ENCODE assay signal across 17 cellular contexts in the genomic region with DNA sequence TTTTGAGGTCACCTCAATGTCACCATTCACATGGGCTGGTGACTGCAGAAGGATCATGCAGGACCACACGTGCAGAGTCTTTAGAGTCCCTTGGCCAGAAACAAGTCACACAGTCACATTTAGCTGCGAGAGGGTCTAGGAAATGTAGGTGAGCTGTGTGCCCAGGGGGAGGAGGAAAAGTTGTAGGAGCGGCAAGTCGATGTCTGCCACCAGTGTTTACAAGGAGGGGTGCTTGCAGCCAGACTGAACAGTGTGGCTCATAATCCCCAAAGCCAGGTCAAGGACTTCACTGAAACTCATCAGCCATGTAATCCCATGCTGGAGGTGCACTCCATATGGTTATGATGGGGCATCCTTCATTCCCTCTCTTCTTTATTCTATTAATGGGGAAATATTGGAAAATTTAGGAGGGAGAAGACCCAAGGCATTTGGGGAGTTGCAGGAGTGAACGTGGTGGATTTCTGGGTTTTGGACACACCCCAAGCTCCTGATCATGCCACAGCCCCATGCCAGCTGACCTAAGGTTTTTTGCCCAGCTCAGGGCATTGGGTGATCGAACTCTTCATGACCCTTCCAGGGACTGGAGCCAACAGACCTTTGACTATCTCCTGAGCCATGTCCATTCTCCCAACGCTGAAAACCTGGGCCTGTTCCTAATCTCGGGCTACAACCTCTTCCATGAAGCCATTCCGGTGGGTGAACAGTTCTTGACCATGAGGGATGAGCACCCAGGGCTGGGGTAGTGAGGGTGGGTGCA. TPM values are rescaled to one million over a fixed set of nuclear protein-coding genes. Genes with fewer than 3 reads are reported as not detected.
DNase-seq lines count a peak whose midpoint lies in the region; ATAC-seq, FAIRE-seq and TF ChIP-seq lines count a peak whose summit lies in the region.
"Had no signal": no experiment of that assay in that cellular context is flagged by ENCODE, and none has a peak within 500 bp of the region (broad histone marks: within the 10 kb centered on the region; RNA-seq: fewer than 3 reads in every experiment).

No MANE protein-coding gene starts in this region.

- no peaks in the 10 kb centered on the region for H3K27me3 Mint-ChIP-seq in neural crest cell (ENCODE audit: low read depth)

- intact Hi-C loops in Right ventricle myocardium inferior (cut with DNase I) = loop anchor here (10.0 kb wide), 1 partner anchor 208 kb away; the partner anchor contains the start of genes ALKBH2 and UNG

- no peak overlapping the region for H3K4me3 Mint-ChIP-seq in neural crest cell
- H3K4me3 Mint-ChIP-seq: CD14-positive monocyte; CD8-positive, alpha-beta T cell; H9 had no signal

- H3K9me3 Mint-ChIP-seq in neural crest cell = peaks cover 5% of the 10 kb centered on the region

- in situ Hi-C loops in G401 (cut with HindIII; ENCODE audit: low sequenced_read_pairs) = no loop called here

- H3K36me3 Mint-ChIP-seq in neural crest cell (ENCODE audit: low read depth) = no peaks in the 10 kb centered on the region
- H3K36me3 Mint-ChIP-seq: CD14-positive monocyte; CD8-positive, alpha-beta T cell had no signal

- TF ChIP-seq CTCF in D721Med (IDR thresholded peaks at IDR 0.05; ENCODE audit: insufficient read depth, missing control alignments) = no peak
- no peak for TF ChIP-seq CTCF in neural crest cell (conservative IDR thresholded peaks at IDR 0.05)

- DNase-seq in D721Med (ENCODE audit: insufficient read length, low spot score) (peak; percentile 33), NCI-H82 (lab: John Stamatoyannopoulos, UW) (peak; percentile 89), left lobe of liver (ENCODE audit: low spot score) (peak; percentile 94), neural crest cell (ENCODE audit: low read depth, low spot score) (no peak), G401 (ENCODE audit: low spot score) (no peak), Right ventricle myocardium inferior (ENCODE audit: missing footprints) (no peak)
- DNase-seq: Caco-2; CD8-positive, alpha-beta T cell; DMS53; GOT3; H9 had no signal

- H3K4me1 Mint-ChIP-seq in neural crest cell = no peaks in the 10 kb centered on the region

- peak overlapping the region; percentile 68 for H3K27ac Mint-ChIP-seq in neural crest cell (ENCODE audit: unreplicated experiment)
- H3K27ac Mint-ChIP-seq: CD8-positive, alpha-beta T cell; H9 had no signal

- ATAC-seq in left lobe of liver = peak; percentile 83
- ATAC-seq in GM18517 (IDR thresholded peaks at IDR 0.05; ENCODE audit: unreplicated experiment) = no peak
- ATAC-seq in GM21381 (IDR thresholded peaks at IDR 0.05; ENCODE audit: unreplicated experiment) = no peak
- no peak for ATAC-seq in Right ventricle myocardium inferior
- ATAC-seq: CD8-positive, alpha-beta T cell; K562 had no signal

- FAIRE-seq in D721Med (lab: Jason Lieb, UNC) = no peak
- FAIRE-seq: K562 had no signal

RNA-seq across cellular contexts. Expression of gene DAO, which starts 7.2 kb away (rescaled TPM):
- 65.3 TPM for total RNA-seq in left lobe of liver
- total RNA-seq in neural crest cell = not detected in 2 replicates
- 21.5 and 22.1 TPM in 2 replicates for total RNA-seq in G401 (2014; rRNA removed; shearing (Covaris generic))
- not detected for total RNA-seq in Right ventricle myocardium inferior
- total RNA-seq: A673; Caco-2; CD8-positive, alpha-beta T cell; H9; HT1080; K562 had no signal

RNA-seq across cellular contexts. Expression of gene SSH1, which starts 29.7 kb away (rescaled TPM):
- 18.9 TPM for total RNA-seq in left lobe of liver
- total RNA-seq in neural crest cell = 32.9 and 34.3 TPM in 2 replicates
- total RNA-seq in G401 (2014; rRNA removed; shearing (Covaris generic)) = 34.8 and 45.1 TPM in 2 replicates
- 30.1 TPM for total RNA-seq in Right ventricle myocardium inferior

Comparison
In these comparisons a context has a peak if more than half of its experiments do, and no peak if none do; other contexts are left out.
1. DNase-seq: peak in D721Med (single experiment), NCI-H82 (single experiment) and left lobe of liver (single experiment); none in neural crest cell (single experiment), G401 (single experiment) and Right ventricle myocardium inferior (single experiment).
2. RNA of gene DAO, which starts 7.2 kb away (total RNA-seq): 65.3 TPM in left lobe of liver (single experiment) and 21.5 to 22.1 TPM in G401; not detected in neural crest cell and not detected in Right ventricle myocardium inferior (single experiment); every median in the first group is over 10 times any median in the second.